1 cellular context compared by ENCODE assay signal in genomic region chr1:150073516-150073915, GRCh38.
TF ChIP-seq lines count a peak whose summit lies in the region.

No MANE protein-coding gene starts in this region.

TF ChIP-seq in WTC11, 78 proteins besides CTCF, POLR2A, EP300 and RAD21:
- TF ChIP-seq ETV6 (CRISPR knock-in tag; IDR thresholded peaks at IDR 0.05) (no peak), ATF2 (CRISPR knock-in tag; IDR thresholded peaks at IDR 0.05; ENCODE audit: borderline replicate concordance, low read depth) (no peak), NR1H2 (CRISPR knock-in tag; IDR thresholded peaks at IDR 0.05) (no peak), ESRRA (CRISPR knock-in tag; IDR thresholded peaks at IDR 0.05; ENCODE audit: borderline replicate concordance) (no peak), ATF1 (CRISPR knock-in tag; IDR thresholded peaks at IDR 0.05) (no peak), MAX (CRISPR knock-in tag; IDR thresholded peaks at IDR 0.05) (no peak), TCF7 (CRISPR knock-in tag; IDR thresholded peaks at IDR 0.05; ENCODE audit: low read depth) (no peak), FOXP4 (CRISPR knock-in tag; IDR thresholded peaks at IDR 0.05) (no peak), IRF2 (CRISPR knock-in tag; IDR thresholded peaks at IDR 0.05; ENCODE audit: borderline replicate concordance, low read depth) (no peak), ZNF281 (CRISPR knock-in tag; IDR thresholded peaks at IDR 0.05) (no peak), USF2 (CRISPR knock-in tag; IDR thresholded peaks at IDR 0.05) (no peak), ZNF425 (CRISPR knock-in tag; conservative IDR thresholded peaks at IDR 0.05) (no peak), TP53 (CRISPR knock-in tag; IDR thresholded peaks at IDR 0.05) (no peak), USF1 (CRISPR knock-in tag; IDR thresholded peaks at IDR 0.05) (no peak), SP1 (CRISPR knock-in tag; conservative IDR thresholded peaks at IDR 0.05) (no peak)
